In the genomic region with DNA sequence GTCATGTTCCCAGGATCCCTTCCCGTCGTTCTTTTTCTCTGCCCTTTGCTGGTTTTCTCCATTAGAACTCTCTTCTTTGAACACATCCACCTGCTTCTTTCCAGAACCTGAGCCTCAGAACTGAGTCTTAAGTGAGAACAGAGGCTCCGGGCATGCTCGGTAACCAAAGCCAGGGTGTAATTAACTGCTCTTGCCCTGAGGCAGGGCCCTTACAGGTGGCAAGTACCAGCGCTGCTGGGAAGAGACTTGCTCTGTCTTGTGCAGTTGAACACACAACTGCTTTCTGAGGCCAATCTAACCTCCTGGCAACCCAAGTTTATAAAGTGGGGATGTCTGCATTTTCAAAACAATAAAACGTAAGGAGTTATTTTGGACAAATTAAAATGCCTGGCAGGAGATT, we compare ENCODE assay signal across 12 cellular contexts. TPM values are rescaled to one million over a fixed set of nuclear protein-coding genes. Genes with fewer than 3 reads are reported as not detected.
A peak's percentile ranks its signal among the peaks of the same experiment; 100 is the strongest.
DNase-seq lines count a peak whose midpoint lies in the region; ATAC-seq and TF ChIP-seq lines count a peak whose summit lies in the region.
"Had no signal": no experiment of that assay in that cellular context is flagged by ENCODE, and none has a peak within 500 bp of the region (broad histone marks: within the 10 kb centered on the region; RNA-seq: fewer than 3 reads in every experiment).

No MANE protein-coding gene starts in this region.

- H3K9me3 ChIP-seq in PC-3 (ENCODE audit: low read length): no peaks in the 10 kb centered on the region

- H2AFZ ChIP-seq in PC-3 (ENCODE audit: low read length): peak overlapping the region; percentile 48

- peak overlapping the region; percentile 87 for H3K4me2 ChIP-seq in PC-3 (ENCODE audit: low read length)

- H3K27me3 Mint-ChIP-seq in activated T-cell treated with anti-CD3 and anti-CD28 coated beads, Interleukin-2, amount 50 U/mL, for 72 hours (ENCODE audit: low read depth): peaks cover 66% of the 10 kb centered on the region
- H3K27me3 Mint-ChIP-seq in glutamatergic neuron (ENCODE audit: unreplicated experiment): peaks cover 5% of the 10 kb centered on the region

- POLR2A ChIA-PET in PC-3 (lab: Charles Lee; ENCODE audit: unreplicated experiment): no interaction called here

- intact Hi-C loops in PC-3 (cut with micrococcal nuclease): no loop called here

- no peak overlapping the region for H3K9ac ChIP-seq in PC-3 (ENCODE audit: low read length)

- H3K4me1 ChIP-seq in PC-3 (ENCODE audit: insufficient read depth, low read length): peaks cover 14% of the 10 kb centered on the region

- H3F3A ChIP-seq in PC-3 (ENCODE audit: low read length, unreplicated experiment): no peaks in the 10 kb centered on the region

- H3K27ac ChIP-seq in PC-3 (ENCODE audit: low read length): no peak overlapping the region

- H3K27ac Mint-ChIP-seq in activated T-cell treated with anti-CD3 and anti-CD28 coated beads, Interleukin-2, amount 50 U/mL, for 72 hours: no peak overlapping the region
- no peak overlapping the region for H3K27ac Mint-ChIP-seq in glutamatergic neuron (ENCODE audit: unreplicated experiment)
- H3K27ac Mint-ChIP-seq in stimulated activated effector memory CD8-positive, alpha-beta T cell treated with anti-CD3 and anti-CD28 coated beads, Interleukin-12 subunit alpha, Interleukin-12 subunit beta, amount 100 ng/mL, for 72 hours: no peak overlapping the region
- H3K27ac Mint-ChIP-seq: activated B cell treated with CpG ODN at 0.5 μM for 24 hours; CD4-positive, alpha-beta memory T cell; natural killer cell treated with Interleukin-12 subunit alpha and Interleukin-12 subunit beta and Interleukin-15 and Interleukin-18, amount 100 ng/mL, for 72 hours had no signal

- no TSS peak for BruUV-seq in PC-3 (replicated peaks; lab: Mats Ljungman, UMichigan)

- CTCF ChIA-PET in PC-3 (lab: Charles Lee): no interaction called here

- no peak for TF ChIP-seq CTCF in PC-3 (conservative IDR thresholded peaks at IDR 0.05; ENCODE audit: low read depth, low read length)
- TF ChIP-seq CTCF in glutamatergic neuron (IDR thresholded peaks at IDR 0.05; ENCODE audit: partially characterized antibody, unreplicated experiment): no peak

- peaks cover 17% of the 10 kb centered on the region for H3K27me3 ChIP-seq in PC-3 (ENCODE audit: low read length)

- H3K4me3 ChIP-seq in PC-3 (ENCODE audit: low read length): peak overlapping the region; percentile 74

- H4K20me1 ChIP-seq in PC-3 (ENCODE audit: low read length): no peaks in the 10 kb centered on the region

- H3K9me3 Mint-ChIP-seq in activated T-cell treated with anti-CD3 and anti-CD28 coated beads, Interleukin-2, amount 50 U/mL, for 72 hours: no peaks in the 10 kb centered on the region
- H3K9me3 Mint-ChIP-seq in glutamatergic neuron (ENCODE audit: unreplicated experiment): no peaks in the 10 kb centered on the region
- H3K9me3 Mint-ChIP-seq in stimulated activated effector memory CD8-positive, alpha-beta T cell treated with anti-CD3 and anti-CD28 coated beads, Interleukin-12 subunit alpha, Interleukin-12 subunit beta, amount 100 ng/mL, for 72 hours: no peaks in the 10 kb centered on the region
- H3K9me3 Mint-ChIP-seq: activated B cell treated with CpG ODN at 0.5 μM for 24 hours; natural killer cell treated with Interleukin-12 subunit alpha and Interleukin-12 subunit beta and Interleukin-15 and Interleukin-18, amount 100 ng/mL, for 72 hours had no signal

- H3K4me1 Mint-ChIP-seq in activated T-cell treated with anti-CD3 and anti-CD28 coated beads, Interleukin-2, amount 50 U/mL, for 72 hours (ENCODE audit: low read depth): no peaks in the 10 kb centered on the region
- H3K4me1 Mint-ChIP-seq in glutamatergic neuron (ENCODE audit: low read depth, unreplicated experiment): peaks cover 5% of the 10 kb centered on the region
- H3K4me1 Mint-ChIP-seq in stimulated activated effector memory CD8-positive, alpha-beta T cell treated with anti-CD3 and anti-CD28 coated beads, Interleukin-12 subunit alpha, Interleukin-12 subunit beta, amount 100 ng/mL, for 72 hours: no peaks in the 10 kb centered on the region

- no peak for ATAC-seq in activated T-cell treated with anti-CD3 and anti-CD28 coated beads, Interleukin-2, amount 50 U/mL, for 72 hours (replicated peaks in 1 of 2)
- ATAC-seq in PC-3 (no peak), HG03039 (IDR thresholded peaks at IDR 0.05; ENCODE audit: unreplicated experiment) (no peak), GM21529 (IDR thresholded peaks at IDR 0.05; ENCODE audit: unreplicated experiment) (no peak)
- ATAC-seq in stimulated activated effector memory CD8-positive, alpha-beta T cell treated with anti-CD3 and anti-CD28 coated beads, Interleukin-12 subunit alpha, Interleukin-12 subunit beta, amount 100 ng/mL, for 72 hours: no peak
- ATAC-seq: HCT116; natural killer cell treated with Interleukin-12 subunit alpha and Interleukin-12 subunit beta and Interleukin-15 and Interleukin-18, amount 100 ng/mL, for 72 hours had no signal

- no peaks in the 10 kb centered on the region for H3K36me3 ChIP-seq in PC-3 (ENCODE audit: low read depth, low read length)

- no peak for DNase-seq in activated T-cell treated with anti-CD3 and anti-CD28 coated beads, Interleukin-2, amount 50 U/mL, for 72 hours
- DNase-seq in activated T-cell treated with anti-CD3 and anti-CD28 coated beads, Interleukin-2, amount 50 U/mL, for 1 hour: no peak
- DNase-seq in PC-3: no peak
- no peak for DNase-seq in glutamatergic neuron
- DNase-seq in stimulated activated effector memory CD8-positive, alpha-beta T cell treated with anti-CD3 and anti-CD28 coated beads, Interleukin-12 subunit alpha, Interleukin-12 subunit beta, amount 100 ng/mL, for 72 hours (ENCODE audit: low spot score in 2 of 2): peak in 1 of 2 donors; percentile 40
- DNase-seq in NCI-H2029 (lab: John Stamatoyannopoulos, UW): no peak
- DNase-seq: activated B cell treated with CpG ODN at 0.5 μM for 24 hours; CD4-positive, alpha-beta memory T cell had no signal

- no peaks in the 10 kb centered on the region for H3K36me3 Mint-ChIP-seq in activated T-cell treated with anti-CD3 and anti-CD28 coated beads, Interleukin-2, amount 50 U/mL, for 72 hours (ENCODE audit: insufficient read depth in 2 of 2)
- no peaks in the 10 kb centered on the region for H3K36me3 Mint-ChIP-seq in glutamatergic neuron (ENCODE audit: unreplicated experiment)
- no peaks in the 10 kb centered on the region for H3K36me3 Mint-ChIP-seq in stimulated activated effector memory CD8-positive, alpha-beta T cell treated with anti-CD3 and anti-CD28 coated beads, Interleukin-12 subunit alpha, Interleukin-12 subunit beta, amount 100 ng/mL, for 72 hours
- H3K36me3 Mint-ChIP-seq: natural killer cell treated with Interleukin-12 subunit alpha and Interleukin-12 subunit beta and Interleukin-15 and Interleukin-18, amount 100 ng/mL, for 72 hours had no signal

- H3K79me2 ChIP-seq in PC-3 (ENCODE audit: low read length): no peaks in the 10 kb centered on the region

- H3K9me2 ChIP-seq in PC-3 (replicated peaks; ENCODE audit: low read length): no peaks in the 10 kb centered on the region

- peak overlapping the region; percentile 75 for H3K4me3 Mint-ChIP-seq in activated T-cell treated with anti-CD3 and anti-CD28 coated beads, Interleukin-2, amount 50 U/mL, for 72 hours
- H3K4me3 Mint-ChIP-seq in glutamatergic neuron (ENCODE audit: unreplicated experiment): peak overlapping the region; percentile 88
- H3K4me3 Mint-ChIP-seq in stimulated activated effector memory CD8-positive, alpha-beta T cell treated with anti-CD3 and anti-CD28 coated beads, Interleukin-12 subunit alpha, Interleukin-12 subunit beta, amount 100 ng/mL, for 72 hours: peak overlapping the region; percentile 16
- H3K4me3 Mint-ChIP-seq: activated B cell treated with CpG ODN at 0.5 μM for 24 hours; natural killer cell treated with Interleukin-12 subunit alpha and Interleukin-12 subunit beta and Interleukin-15 and Interleukin-18, amount 100 ng/mL, for 72 hours had no signal

RNA-seq across cellular contexts. Expression of gene DEK, which starts 12.3 kb away (rescaled TPM):
- total RNA-seq in activated T-cell treated with anti-CD3 and anti-CD28 coated beads, Interleukin-2, amount 50 U/mL, for 72 hours: 100 to 1,000 TPM; 175 to 204 TPM
- total RNA-seq in PC-3 (2014; rRNA removed): 155 and 170 TPM in 2 replicates
- 33.8 TPM for total RNA-seq in glutamatergic neuron (ENCODE audit: unreplicated experiment)

Comparison
In these comparisons a context has a peak if more than half of its experiments do, and no peak if none do; other contexts are left out.
1. H3K4me3 Mint-ChIP-seq: peak in every context shown above with its lines; median percentile 88 in glutamatergic neuron; 75 in activated T-cell treated with anti-CD3 and anti-CD28 coated beads, Interleukin-2, amount 50 U/mL, for 72 hours; 16 in stimulated activated effector memory CD8-positive, alpha-beta T cell treated with anti-CD3 and anti-CD28 coated beads, Interleukin-12 subunit alpha, Interleukin-12 subunit beta, amount 100 ng/mL, for 72 hours.